24 cellular contexts compared by ENCODE assay signal in the genomic region with DNA sequence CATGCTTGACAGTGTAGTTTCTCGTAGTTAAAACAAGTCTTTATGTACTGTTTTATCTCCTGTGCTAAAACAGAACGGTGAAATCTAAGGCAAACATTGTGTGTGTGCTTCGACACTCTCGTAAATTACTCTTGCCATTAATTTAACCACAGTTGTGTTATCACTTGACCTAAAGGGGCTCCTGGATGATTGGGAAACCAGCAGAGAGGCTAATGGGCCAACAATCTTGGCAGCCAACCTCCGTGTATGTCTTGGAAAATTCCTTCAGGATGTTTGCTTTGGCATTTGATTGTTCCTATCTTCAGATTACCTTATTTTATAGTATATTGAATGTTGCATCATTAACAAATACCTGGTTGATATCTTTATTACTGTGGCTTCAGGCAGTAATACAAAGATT.
DNase-seq lines count a peak whose midpoint lies in the region; ATAC-seq, FAIRE-seq and TF ChIP-seq lines count a peak whose summit lies in the region.
"Had no signal": no experiment of that assay in that cellular context is flagged by ENCODE, and none has a peak within 500 bp of the region (broad histone marks: within the 10 kb centered on the region; RNA-seq: fewer than 3 reads in every experiment).

No MANE protein-coding gene starts in this region.

- intact Hi-C loops in mammary epithelial cell (cut with micrococcal nuclease) (no loop called here), Right ventricle myocardium superior (cut with DNase I) (no loop called here)

- H3K27me3 ChIP-seq in mammary epithelial cell (ENCODE audit: insufficient read depth, low read length) (no peaks in the 10 kb centered on the region), small intestine (ENCODE audit: control insufficient read depth in 2 of 2, insufficient read depth in 2 of 2, low read length in 2 of 2) (no peaks in the 10 kb centered on the region)
- H3K27me3 ChIP-seq: SJSA1 had no signal

- peak; percentile 29 for DNase-seq in NCI-H748 (lab: John Stamatoyannopoulos, UW; ENCODE audit: unreplicated experiment)
- no peak for DNase-seq in NCI-H748 treated with DMSO at 0.1 percent for 48 hours (lab: John Stamatoyannopoulos, UW)
- peak; percentile 85 for DNase-seq in NCI-H226
- DNase-seq in mammary epithelial cell, result peak; percentile 2
- DNase-seq in small intestine, result peak; percentile 56
- DNase-seq in Right ventricle myocardium superior, result no peak
- DNase-seq in stimulated activated naive CD8-positive, alpha-beta T cell treated with anti-CD3 and anti-CD28 coated beads, Interleukin-15, amount 100 ng/mL, for 72 hours, result no peak
- DNase-seq: Caco-2; CD4-positive, alpha-beta T cell; EL; HCEC 1CT; KBM-7; NCI-H1417 treated with DMSO at 0.1 percent for 48 hours; NCI-H2029; NCI-H2171; NCI-H446; NCI-H82; SW 1271 had no signal

- no peaks in the 10 kb centered on the region for H3K9me3 Mint-ChIP-seq in stimulated activated naive CD8-positive, alpha-beta T cell treated with anti-CD3 and anti-CD28 coated beads, Interleukin-15, amount 100 ng/mL, for 72 hours
- H3K9me3 Mint-ChIP-seq: CD4-positive, alpha-beta T cell had no signal

- H2AFZ ChIP-seq in mammary epithelial cell (ENCODE audit: low read depth, low read length), result no peak overlapping the region
- H2AFZ ChIP-seq: GM23338 had no signal

- FAIRE-seq in small intestine (lab: Jason Lieb, UNC), result no peak
- FAIRE-seq: A549, GM12878, HepG2 had no signal

- no peak overlapping the region for H3K27ac ChIP-seq in mammary epithelial cell (ENCODE audit: insufficient read depth, low read depth, low read length)
- no peak overlapping the region for H3K27ac ChIP-seq in small intestine (ENCODE audit: low read depth in 1 of 2, low read length in 1 of 2)
- H3K27ac ChIP-seq: A549, SJSA1 had no signal

- no peak overlapping the region for H3K27ac Mint-ChIP-seq in stimulated activated naive CD8-positive, alpha-beta T cell treated with anti-CD3 and anti-CD28 coated beads, Interleukin-15, amount 100 ng/mL, for 72 hours
- H3K27ac Mint-ChIP-seq: CD4-positive, alpha-beta T cell; GM23338 had no signal

- H3K4me1 ChIP-seq in mammary epithelial cell (ENCODE audit: insufficient read depth, low read length), result no peaks in the 10 kb centered on the region
- no peaks in the 10 kb centered on the region for H3K4me1 ChIP-seq in small intestine (ENCODE audit: control insufficient read depth in 2 of 2, insufficient read depth in 1 of 2, low read depth in 1 of 2, low read length in 1 of 2)
- H3K4me1 ChIP-seq: A549, Caco-2, SJSA1 had no signal

- ATAC-seq in HG03565 (IDR thresholded peaks at IDR 0.05; ENCODE audit: unreplicated experiment) (no peak), Right ventricle myocardium superior (ENCODE audit: poor library complexity) (no peak)
- no peak for ATAC-seq in stimulated activated naive CD8-positive, alpha-beta T cell treated with anti-CD3 and anti-CD28 coated beads, Interleukin-15, amount 100 ng/mL, for 72 hours
- ATAC-seq: A549, GM12878, GM23338, HepG2 had no signal

- peaks cover 3% of the 10 kb centered on the region for H3K27me3 Mint-ChIP-seq in stimulated activated naive CD8-positive, alpha-beta T cell treated with anti-CD3 and anti-CD28 coated beads, Interleukin-15, amount 100 ng/mL, for 72 hours
- H3K27me3 Mint-ChIP-seq: CD4-positive, alpha-beta T cell had no signal

- no peak for TF ChIP-seq CTCF in mammary epithelial cell (conservative IDR thresholded peaks at IDR 0.05 in 1 of 2, IDR thresholded peaks at IDR 0.05 in 1 of 2; ENCODE audit: extremely low read depth in 1 of 2, insufficient read depth in 1 of 2, low read depth in 1 of 2, low read length in 2 of 2)

- no peak overlapping the region for H3K4me3 ChIP-seq in mammary epithelial cell (replicated peaks in 1 of 3; ENCODE audit: insufficient read depth in 1 of 3, low read depth in 2 of 3, low read length in 3 of 3)
- H3K4me3 ChIP-seq in small intestine (ENCODE audit: low read depth in 1 of 2, low read length in 2 of 2), result no peak overlapping the region
- H3K4me3 ChIP-seq: A549, GM12878, GM23338, SJSA1 had no signal

- 16% methylated on average over 5 of the region's 5 CpGs for WGBS in mammary epithelial cell (ENCODE audit: low coverage, missing lambda C conversion rate)
- 16 to 35% (median 28%) methylated on average over 5 of the region's 5 CpGs for WGBS in small intestine, 3 donors

- H3K4me2 ChIP-seq in mammary epithelial cell (ENCODE audit: insufficient read depth, low read depth, low read length), result no peak overlapping the region
- H3K4me2 ChIP-seq: A549, GM23338 had no signal

- no TSS peak for BruUV-seq in mammary epithelial cell (replicated peaks; lab: Mats Ljungman, UMichigan)

- no peaks in the 10 kb centered on the region for H3K79me2 ChIP-seq in mammary epithelial cell (ENCODE audit: insufficient read depth, low read length)

- no peaks in the 10 kb centered on the region for H3K36me3 ChIP-seq in mammary epithelial cell (ENCODE audit: insufficient read depth, low read length)
- H3K36me3 ChIP-seq in small intestine (ENCODE audit: control insufficient read depth in 2 of 2, insufficient read depth in 2 of 2, low read length in 2 of 2), result no peaks in the 10 kb centered on the region
- H3K36me3 ChIP-seq: SJSA1 had no signal

- no peak overlapping the region for H3K4me3 Mint-ChIP-seq in stimulated activated naive CD8-positive, alpha-beta T cell treated with anti-CD3 and anti-CD28 coated beads, Interleukin-15, amount 100 ng/mL, for 72 hours
- H3K4me3 Mint-ChIP-seq: CD4-positive, alpha-beta T cell; GM23338 had no signal

- H4K20me1 ChIP-seq in mammary epithelial cell (ENCODE audit: insufficient read depth, low read length), result no peaks in the 10 kb centered on the region

- H3K9me3 ChIP-seq in mammary epithelial cell (replicated peaks; ENCODE audit: insufficient read depth, low read length) (peaks cover 9% of the 10 kb centered on the region), small intestine (ENCODE audit: control insufficient read depth, low read depth) (no peaks in the 10 kb centered on the region)
- H3K9me3 ChIP-seq: A549, Caco-2, SJSA1 had no signal

- CTCF ChIA-PET in mammary epithelial cell (lab: Charles Lee; ENCODE audit: low non-redundant PET), result no interaction called here

- in situ Hi-C loops in mammary epithelial cell (cut with MboI; ENCODE audit: low sequenced_read_pairs in 2 of 2), result no loop called here

- dilution Hi-C loops in mammary epithelial cell (cut with HindIII; ENCODE audit: low sequenced_read_pairs), result no loop called here

- H3K9ac ChIP-seq in mammary epithelial cell (ENCODE audit: insufficient read depth, low read length), result no peak overlapping the region

- peaks cover 7% of the 10 kb centered on the region for H3K4me1 Mint-ChIP-seq in stimulated activated naive CD8-positive, alpha-beta T cell treated with anti-CD3 and anti-CD28 coated beads, Interleukin-15, amount 100 ng/mL, for 72 hours

Comparison
In these comparisons a context has a peak if more than half of its experiments do, and no peak if none do; other contexts are left out.
1. DNase-seq: peak in NCI-H748 (single experiment), NCI-H226 (single experiment), mammary epithelial cell (single experiment) and small intestine (single experiment); none in NCI-H748 treated with DMSO at 0.1 percent for 48 hours (single experiment), Right ventricle myocardium superior (single experiment) and stimulated activated naive CD8-positive, alpha-beta T cell treated with anti-CD3 and anti-CD28 coated beads, Interleukin-15, amount 100 ng/mL, for 72 hours (0 of 2).